ENCODE assay signal across 26 cellular contexts in the genomic region with DNA sequence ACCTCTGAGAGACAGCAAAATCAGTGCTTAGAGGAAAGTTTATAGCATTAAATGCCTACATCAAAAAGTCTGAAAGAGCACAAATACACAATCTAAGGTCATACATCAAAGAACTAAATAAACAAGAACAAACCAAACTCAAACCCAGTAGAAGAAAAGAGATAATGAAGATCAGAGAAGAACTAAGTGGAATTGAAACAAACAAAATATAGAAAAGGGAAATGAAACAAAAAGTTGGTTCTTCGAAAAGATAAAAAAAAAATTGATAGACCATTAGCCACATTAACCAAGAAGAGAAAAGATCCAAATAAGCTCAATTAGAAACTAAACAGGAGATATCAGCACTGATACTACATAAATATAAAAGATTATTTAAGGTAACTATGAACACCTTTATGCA.
"Had no signal": no experiment of that assay in that cellular context is flagged by ENCODE, and none has a peak within 500 bp of the region (broad histone marks: within the 10 kb centered on the region; RNA-seq: fewer than 3 reads in every experiment).

No MANE protein-coding gene starts in this region.

- H3K9ac ChIP-seq: KMS-11 had no signal

- H3K4me2 ChIP-seq: KMS-11 had no signal

- H3K36me3 Mint-ChIP-seq: activated CD8-positive, alpha-beta memory T cell treated with anti-CD3 and anti-CD28 coated beads, Interleukin-2, amount 10 ng/mL, durations not matched to agents 7 days and 5 days; activated naive CD8-positive, alpha-beta T cell treated with anti-CD3 and anti-CD28 coated beads for 36 hours; T-cell had no signal

- H3K4me3 Mint-ChIP-seq: activated B cell treated with CpG ODN at 0.5 μM for 24 hours; activated CD4-positive, alpha-beta T cell treated with anti-CD3 and anti-CD28 coated beads, Interleukin-2, amount 10 ng/mL, durations not matched to agents 24 days and 14 days; activated CD8-positive, alpha-beta memory T cell treated with anti-CD3 and anti-CD28 coated beads, Interleukin-2, amount 10 ng/mL, durations not matched to agents 7 days and 5 days; activated naive CD8-positive, alpha-beta T cell treated with anti-CD3 and anti-CD28 coated beads for 36 hours; activated T-cell treated with anti-CD3 and anti-CD28 coated beads, Interleukin-2, amount 50 U/mL, for 24 hours; T-cell had no signal

- H3K4me1 Mint-ChIP-seq: activated B cell treated with CpG ODN at 0.5 μM for 24 hours; activated CD4-positive, alpha-beta T cell treated with anti-CD3 and anti-CD28 coated beads, Interleukin-2, amount 10 ng/mL, durations not matched to agents 24 days and 14 days; activated CD8-positive, alpha-beta memory T cell treated with anti-CD3 and anti-CD28 coated beads, Interleukin-2, amount 10 ng/mL, durations not matched to agents 7 days and 5 days; activated naive CD8-positive, alpha-beta T cell treated with anti-CD3 and anti-CD28 coated beads for 36 hours; T-cell had no signal

- H3K36me3 ChIP-seq: brain microvascular endothelial cell, MG63 had no signal

- H3K27me3 ChIP-seq: brain microvascular endothelial cell, MG63 had no signal

- H3K27ac ChIP-seq: brain microvascular endothelial cell, KMS-11, SK-N-MC had no signal

- DNase-seq: activated B cell treated with CpG ODN at 0.5 μM for 24 hours; activated CD4-positive, alpha-beta T cell treated with anti-CD3 and anti-CD28 coated beads for 1 hour; activated CD4-positive, alpha-beta T cell treated with anti-CD3 and anti-CD28 coated beads, Interleukin-2, amount 10 ng/mL, durations not matched to agents 24 days and 14 days; activated CD4-positive, alpha-beta T cell treated with anti-CD3 and anti-CD28 coated beads, Interleukin-2, amount 50 U/mL, for 48 hours; activated CD8-positive, alpha-beta memory T cell treated with anti-CD3 and anti-CD28 coated beads, Interleukin-2, amount 10 ng/mL, durations not matched to agents 7 days and 5 days; activated effector memory CD4-positive, alpha-beta T cell treated with anti-CD3 and anti-CD28 coated beads, Interleukin-2, amount 50 U/mL, for 16 hours; activated naive CD4-positive, alpha-beta T cell treated with Interleukin-2 at 50 U/mL for 16 hours; activated naive CD8-positive, alpha-beta T cell treated with anti-CD3 and anti-CD28 coated beads for 36 hours; activated T-cell treated with anti-CD3 and anti-CD28 coated beads, Interleukin-2, amount 50 U/mL, for 24 hours; brain microvascular endothelial cell; cerebellar nuclear complex; MG63; NCI-H1105; NCI-H1436; NCI-H1694 treated with DMSO at 0.1 percent for 48 hours; NCI-H2029 treated with DMSO at 0.1 percent for 48 hours; NCI-H510A treated with DMSO at 0.1 percent for 48 hours; OCI-M1; RPMI8226; T-cell; T-helper 2 cell; T1000 had no signal

- H3K27ac Mint-ChIP-seq: activated B cell treated with CpG ODN at 0.5 μM for 24 hours; activated CD4-positive, alpha-beta T cell treated with anti-CD3 and anti-CD28 coated beads, Interleukin-2, amount 10 ng/mL, durations not matched to agents 24 days and 14 days; activated CD8-positive, alpha-beta memory T cell treated with anti-CD3 and anti-CD28 coated beads, Interleukin-2, amount 10 ng/mL, durations not matched to agents 7 days and 5 days; activated naive CD8-positive, alpha-beta T cell treated with anti-CD3 and anti-CD28 coated beads for 36 hours; activated T-cell treated with anti-CD3 and anti-CD28 coated beads, Interleukin-2, amount 50 U/mL, for 24 hours; T-cell had no signal

- ATAC-seq: activated CD8-positive, alpha-beta memory T cell treated with anti-CD3 and anti-CD28 coated beads, Interleukin-2, amount 10 ng/mL, durations not matched to agents 7 days and 5 days; Panc1; Right ventricle myocardium inferior; T-cell had no signal

- H3K27me3 Mint-ChIP-seq: activated B cell treated with CpG ODN at 0.5 μM for 24 hours; activated CD4-positive, alpha-beta T cell treated with anti-CD3 and anti-CD28 coated beads, Interleukin-2, amount 10 ng/mL, durations not matched to agents 24 days and 14 days; activated CD8-positive, alpha-beta memory T cell treated with anti-CD3 and anti-CD28 coated beads, Interleukin-2, amount 10 ng/mL, durations not matched to agents 7 days and 5 days; activated naive CD8-positive, alpha-beta T cell treated with anti-CD3 and anti-CD28 coated beads for 36 hours; activated T-cell treated with anti-CD3 and anti-CD28 coated beads, Interleukin-2, amount 50 U/mL, for 24 hours; T-cell had no signal

- H3K4me3 ChIP-seq: MG63, SK-N-MC had no signal
